ENCODE assay signal across 2 cellular contexts in genomic region chr1:16796179-16796578, GRCh38. TPM values are rescaled to one million over a fixed set of nuclear protein-coding genes. Genes with fewer than 3 reads are reported as not detected.
"Had no signal": no experiment of that assay in that cellular context is flagged by ENCODE, and none has a peak within 500 bp of the region (broad histone marks: within the 10 kb centered on the region; RNA-seq: fewer than 3 reads in every experiment).

No MANE protein-coding gene starts in this region.

RNA-seq across cellular contexts. Expression of gene RNU1-4, which starts 55.9 kb away (rescaled TPM):
- total RNA-seq: fibroblast of villous mesenchyme, osteoblast had no signal
